In the genomic region with DNA sequence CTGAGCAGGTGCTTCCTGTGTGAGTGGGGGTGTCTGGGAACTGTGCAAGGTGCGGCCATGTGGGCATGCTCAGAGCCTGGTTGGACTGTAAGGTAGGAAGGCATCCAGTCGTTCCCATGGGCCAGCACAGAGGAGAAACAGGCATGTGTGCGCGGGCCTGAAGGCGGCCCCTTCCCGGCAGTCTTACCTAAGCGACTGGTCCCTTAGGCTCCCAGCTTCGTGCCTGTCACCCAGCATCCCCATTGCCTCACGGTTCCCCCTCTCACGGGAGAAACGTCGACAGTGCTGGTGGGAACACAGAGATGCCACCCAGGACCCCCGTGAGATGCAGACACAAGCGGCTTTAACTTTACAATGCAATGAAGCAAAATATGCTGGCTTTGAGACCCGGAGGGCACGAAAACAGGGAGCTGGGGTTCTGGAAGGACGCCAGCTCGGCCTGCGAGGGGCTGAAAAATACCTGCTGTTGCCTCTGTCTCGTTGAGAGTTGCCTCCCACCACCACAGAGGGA, we compare ENCODE assay signal across 21 cellular contexts.
"Had no signal": no experiment of that assay in that cellular context is flagged by ENCODE, and none has a peak within 500 bp of the region (broad histone marks: within the 10 kb centered on the region; RNA-seq: fewer than 3 reads in every experiment).

No MANE protein-coding gene starts in this region.

- H3K4me3 ChIP-seq: body of pancreas, hepatocyte, psoas muscle, testis, uterus had no signal

- H3K4me1 Mint-ChIP-seq: endodermal cell had no signal

- DNase-seq: activated CD4-positive, alpha-beta memory T cell treated with anti-CD3 and anti-CD28 coated beads for 36 hours; activated CD4-positive, alpha-beta T cell treated with anti-CD3 and anti-CD28 coated beads for 1 hour; activated T-cell treated with anti-CD3 and anti-CD28 coated beads for 4 hours; amniotic stem cell; body of pancreas; cerebellar nuclear complex; dermis blood vessel endothelial cell; endodermal cell; erythroblast; occipital lobe; psoas muscle; stimulated activated CD4-positive, alpha-beta T cell treated with anti-CD3 and anti-CD28 coated beads, Interleukin-4, amount 100 ng/mL, for 1 hour; stimulated activated CD8-positive, alpha-beta memory T cell treated with anti-CD3 and anti-CD28 coated beads, Interleukin-4, amount 100 ng/mL, for 48 hours; stimulated activated naive CD8-positive, alpha-beta T cell treated with anti-CD3 and anti-CD28 coated beads, Interleukin-15, Interleukin-2, amounts not matched to agents 100 U/mL and 50 U/mL, for 24 hours; T-helper 9 cell; testis; uterus had no signal

- H3K36me3 Mint-ChIP-seq: activated CD4-positive, alpha-beta memory T cell treated with anti-CD3 and anti-CD28 coated beads for 36 hours; activated naive CD4-positive, alpha-beta T cell treated with anti-CD3 and anti-CD28 coated beads, Interleukin-2, amount 50 U/mL, for 24 hours; mesothelial cell of epicardium had no signal

- H3K27me3 Mint-ChIP-seq: activated CD4-positive, alpha-beta memory T cell treated with anti-CD3 and anti-CD28 coated beads for 36 hours; activated naive CD4-positive, alpha-beta T cell treated with anti-CD3 and anti-CD28 coated beads, Interleukin-2, amount 50 U/mL, for 24 hours; activated T-helper 17 cell treated with anti-CD3 and anti-CD28 coated beads, Interleukin-2, amount 50 U/mL, for 72 hours had no signal

- H3K36me3 ChIP-seq: uterus had no signal

- ATAC-seq: activated T-helper 17 cell treated with anti-CD3 and anti-CD28 coated beads, Interleukin-2, amount 50 U/mL, for 72 hours; body of pancreas; psoas muscle had no signal

- H3K9me3 Mint-ChIP-seq: activated CD4-positive, alpha-beta memory T cell treated with anti-CD3 and anti-CD28 coated beads for 36 hours; activated naive CD4-positive, alpha-beta T cell treated with anti-CD3 and anti-CD28 coated beads, Interleukin-2, amount 50 U/mL, for 24 hours; activated T-helper 17 cell treated with anti-CD3 and anti-CD28 coated beads, Interleukin-2, amount 50 U/mL, for 72 hours; endodermal cell; mesothelial cell of epicardium had no signal

- H3K4me2 ChIP-seq: hepatocyte had no signal

- H3K27ac Mint-ChIP-seq: activated CD4-positive, alpha-beta memory T cell treated with anti-CD3 and anti-CD28 coated beads for 36 hours; activated naive CD4-positive, alpha-beta T cell treated with anti-CD3 and anti-CD28 coated beads, Interleukin-2, amount 50 U/mL, for 24 hours; activated T-helper 17 cell treated with anti-CD3 and anti-CD28 coated beads, Interleukin-2, amount 50 U/mL, for 72 hours; mesothelial cell of epicardium had no signal

- H2AFZ ChIP-seq: hepatocyte had no signal

- H3K4me1 ChIP-seq: body of pancreas, psoas muscle, testis, uterus had no signal

- H3K27ac ChIP-seq: body of pancreas, hepatocyte, psoas muscle, testis, uterus had no signal

- H3K4me3 Mint-ChIP-seq: activated CD4-positive, alpha-beta memory T cell treated with anti-CD3 and anti-CD28 coated beads for 36 hours; activated naive CD4-positive, alpha-beta T cell treated with anti-CD3 and anti-CD28 coated beads, Interleukin-2, amount 50 U/mL, for 24 hours; activated T-helper 17 cell treated with anti-CD3 and anti-CD28 coated beads, Interleukin-2, amount 50 U/mL, for 72 hours; endodermal cell; mesothelial cell of epicardium had no signal

- H3K9me3 ChIP-seq: body of pancreas, psoas muscle, testis, uterus had no signal

- H3K79me2 ChIP-seq: hepatocyte had no signal

- H3K27me3 ChIP-seq: hepatocyte, testis, uterus had no signal
